In the genomic region with DNA sequence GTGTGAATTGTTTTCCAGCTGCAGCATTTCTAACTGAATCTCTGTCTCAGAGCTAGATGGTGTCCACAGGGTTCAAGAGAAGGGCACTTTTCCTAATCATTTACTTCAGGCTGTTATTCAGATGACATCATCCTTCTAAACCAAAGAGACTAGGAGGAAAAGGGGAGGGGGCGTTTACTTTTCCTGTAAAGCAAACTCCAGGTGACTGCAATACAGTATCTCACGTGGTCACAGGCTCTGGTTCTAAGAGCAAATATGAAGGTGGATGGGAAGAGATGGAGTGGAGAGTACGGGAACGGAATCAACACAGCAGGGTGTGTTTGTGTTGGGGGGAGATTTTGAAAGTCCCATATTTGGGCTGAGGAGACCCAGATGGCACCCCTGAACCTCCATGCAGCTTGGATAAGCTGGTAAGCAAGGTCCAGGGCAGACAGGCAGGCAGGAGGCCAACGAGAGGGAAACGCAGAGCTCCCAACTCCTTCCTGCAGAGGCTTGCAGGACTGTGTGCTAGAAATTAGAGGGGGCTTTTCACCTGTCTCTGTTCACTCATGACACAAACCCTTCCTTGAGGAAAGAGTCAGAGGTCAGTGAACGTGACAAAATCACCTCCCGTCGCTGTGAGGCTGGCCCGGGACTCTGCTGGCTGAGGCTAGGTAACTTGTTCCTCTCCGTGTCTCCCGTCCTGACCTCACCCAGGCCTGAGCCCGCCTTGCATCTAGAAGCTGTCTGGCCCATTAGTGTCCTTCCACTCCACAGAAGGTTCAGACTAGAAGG, we compare ENCODE assay signal across 8 cellular contexts.
DNase-seq lines count a peak whose midpoint lies in the region; ATAC-seq, FAIRE-seq and TF ChIP-seq lines count a peak whose summit lies in the region.
"Had no signal": no experiment of that assay in that cellular context is flagged by ENCODE, and none has a peak within 500 bp of the region (broad histone marks: within the 10 kb centered on the region; RNA-seq: fewer than 3 reads in every experiment).

No MANE protein-coding gene starts in this region.

- DNase-seq in NCI-H2107 (lab: John Stamatoyannopoulos, UW) (peak; percentile 90), H1 (ENCODE audit: low read depth in 1 of 2, low spot score in 2 of 2) (no peak), retina (peak; percentile 60), SW480 (ENCODE audit: low spot score) (no peak), NOMO-1 (lab: John Stamatoyannopoulos, UW; ENCODE audit: unreplicated experiment in 2 of 2) (no peak)

- FAIRE-seq in H1 (lab: Jason Lieb, UNC), result no peak
- FAIRE-seq: endometrium had no signal

- whole genome bisulfite sequencing in H1 (ENCODE audit: extremely low coverage in 1 of 2, insufficient coverage in 1 of 2, insufficient read length in 1 of 2, insufficient replicate concordance in 2 of 2, low coverage in 1 of 2, low lambda C conversion rate in 2 of 2, missing lambda C conversion rate in 1 of 2), 2 experiments, result 78% methylated on average over 13 of the region's 13 CpGs; no CpG with 5 or more reads in 1 of the 2 experiments

- H3K79me2 ChIP-seq in H1 (ENCODE audit: control insufficient read depth in 1 of 2, insufficient read depth in 2 of 2, low read length in 2 of 2), result no peaks in the 10 kb centered on the region

- CTCF ChIA-PET in H1 (lab: Charles Lee; ENCODE audit: partially characterized antibody), result interaction anchor here (0.9 to 1.6 kb wide), 6 partner anchors 11 to 581 kb away, joined by 3 to 5 read pairs (median 3); no protein-coding TSS in a partner anchor

- H3K36me3 ChIP-seq in H1 (ENCODE audit: control insufficient read depth in 2 of 4, insufficient read depth in 4 of 4, low read length in 3 of 4), result no peaks in the 10 kb centered on the region

- H2AFZ ChIP-seq in H1 (ENCODE audit: low read length), result peak overlapping the region; percentile 94

- no peak overlapping the region for H3K56ac ChIP-seq in H1 (replicated peaks; ENCODE audit: insufficient read length, low read depth, low read length)

- H3K9ac ChIP-seq in H1 (replicated peaks in 1 of 4; ENCODE audit: extremely low read depth in 1 of 4, low read depth in 3 of 4, low read length in 3 of 4), result no peak overlapping the region

- 0 out of 2 replicates have a peak overlapping the region, but pooled peaks have one; percentile 67 for H2BK15ac ChIP-seq in H1 (ENCODE audit: low read length)

- no peak for TF ChIP-seq POLR2A in H1 (IDR thresholded peaks at IDR 0.05; ENCODE audit: control extremely low read depth in 1 of 2, low read depth in 2 of 2, low read length in 2 of 2)

- H2BK12ac ChIP-seq in H1 (ENCODE audit: low read depth, low read length), result peak overlapping the region; percentile 18; the same call in 1 of the 2 replicates

- H2BK5ac ChIP-seq in H1 (ENCODE audit: low read depth, low read length), result peak overlapping the region; percentile 19; the same call in 1 of the 2 replicates

- peak; percentile 4 for ATAC-seq in GM21717 (IDR thresholded peaks at IDR 0.05; ENCODE audit: unreplicated experiment)
- ATAC-seq in activated CD4-positive, CD25-positive, alpha-beta regulatory T cell treated with anti-CD3 and anti-CD28 coated beads, Interleukin-2, amount 50 U/mL, for 24 hours, result no peak

- peak overlapping the region; percentile 64 for H3K18ac ChIP-seq in H1 (ENCODE audit: extremely low read depth, low read length)

- H3K9me3 ChIP-seq in H1 (ENCODE audit: insufficient read depth in 2 of 2, low read depth in 1 of 2, low read length in 1 of 2), result no peaks in the 10 kb centered on the region

- peaks cover 0 to 17% (median 9%) of the 10 kb centered on the region in 4 experiments; a peak in 5 of 7 replicates for H3K4me1 ChIP-seq in H1 (replicated peaks in 1 of 4; ENCODE audit: control insufficient read depth in 3 of 4, insufficient read depth in 4 of 4, low read length in 3 of 4)

- H3K23me2 ChIP-seq in H1 (ENCODE audit: low read depth, low read length), result no peaks in the 10 kb centered on the region

- no peak overlapping the region for H4K5ac ChIP-seq in H1 (ENCODE audit: insufficient read length, low read depth, low read length)

- no peak overlapping the region for H3K4ac ChIP-seq in H1 (replicated peaks; ENCODE audit: insufficient read length, low read depth, low read length)

- peak overlapping the region; percentile 21 for H2BK120ac ChIP-seq in H1 (replicated peaks; ENCODE audit: low read depth, low read length)

- no peak overlapping the region for H2AK5ac ChIP-seq in H1 (ENCODE audit: low read depth, low read length)

- no peak overlapping the region for H3K4me3 ChIP-seq in H1 (ENCODE audit: extremely low read depth in 1 of 4, insufficient read depth in 2 of 4, low read depth in 3 of 4, low read length in 4 of 4)

- H3K14ac ChIP-seq in H1 (ENCODE audit: insufficient read length), result no peak overlapping the region

- no peaks in the 10 kb centered on the region for H3K27me3 ChIP-seq in H1 (replicated peaks in 1 of 4; ENCODE audit: control insufficient read depth in 3 of 4, extremely low read depth in 1 of 4, insufficient read depth in 3 of 4, low read length in 3 of 4)

- no peaks in the 10 kb centered on the region for H3K79me1 ChIP-seq in H1 (ENCODE audit: low read depth, low read length)

- no peak overlapping the region for H4K8ac ChIP-seq in H1 (ENCODE audit: extremely low read depth, insufficient read depth, low read length)

- H3K23ac ChIP-seq in H1 (ENCODE audit: insufficient read length), result no peak overlapping the region

- TF ChIP-seq CTCF in H1 (IDR thresholded peaks at IDR 0.05; ENCODE audit: control extremely low read depth in 1 of 3, insufficient read depth in 1 of 3, low read depth in 1 of 3, low read length in 3 of 3), result no peak

- no peak for TF ChIP-seq RAD21 in H1 (IDR thresholded peaks at IDR 0.05 in 1 of 2, conservative IDR thresholded peaks at IDR 0.05 in 1 of 2; ENCODE audit: low read depth in 2 of 2, low read length in 2 of 2)

- H2BK20ac ChIP-seq in H1 (ENCODE audit: low read length), result 0 out of 2 replicates have a peak overlapping the region, but pooled peaks have one; percentile 63

- TF ChIP-seq EP300 in H1 (IDR thresholded peaks at IDR 0.05; ENCODE audit: borderline replicate concordance in 1 of 2, low read depth in 2 of 2, low read length in 2 of 2), result no peak

- H4K91ac ChIP-seq in H1 (replicated peaks; ENCODE audit: insufficient read length, low read length), result peak overlapping the region; percentile 8

- H3K27ac ChIP-seq in H1 (ENCODE audit: low read depth, low read length), result no peak overlapping the region

- POLR2A ChIA-PET in H1 (lab: Charles Lee; ENCODE audit: partially characterized antibody), result interaction anchor here (0.5 kb wide), 1 partner anchor 135 kb away, joined by 4 read pairs; no protein-coding TSS in a partner anchor

- peak overlapping the region; percentile 1 to 9; a peak in 1 of 4 replicates for H3K4me2 ChIP-seq in H1 (ENCODE audit: insufficient read depth in 1 of 2, low read depth in 2 of 2, low read length in 2 of 2)

- no peaks in the 10 kb centered on the region for H4K20me1 ChIP-seq in H1 (replicated peaks in 1 of 2; ENCODE audit: control insufficient read depth in 1 of 2, insufficient read depth in 2 of 2, low read length in 2 of 2)

TF ChIP-seq in H1, 55 proteins besides CTCF, POLR2A, EP300 and RAD21:
- TF ChIP-seq KDM4A (IDR thresholded peaks at IDR 0.05; ENCODE audit: low read depth, low read length, severe bottlenecking) (no peak), SP1 (IDR thresholded peaks at IDR 0.05; ENCODE audit: low read depth, low read length) (peak; percentile 58), JUND (IDR thresholded peaks at IDR 0.05; ENCODE audit: low read length) (peak; percentile 65; the same call in 1 of the 2 replicates), RFX5 (IDR thresholded peaks at IDR 0.05; ENCODE audit: borderline replicate concordance, low read depth, low read length) (no peak)
- TF ChIP-seq, protein P1, sequence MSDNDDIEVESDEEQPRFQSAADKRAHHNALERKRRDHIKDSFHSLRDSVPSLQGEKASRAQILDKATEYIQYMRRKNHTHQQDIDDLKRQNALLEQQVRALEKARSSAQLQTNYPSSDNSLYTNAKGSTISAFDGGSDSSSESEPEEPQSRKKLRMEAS (IDR thresholded peaks at IDR 0.05), result peak; percentile 50; the same call in 1 of the 2 replicates
- TF ChIP-seq, protein P2, sequence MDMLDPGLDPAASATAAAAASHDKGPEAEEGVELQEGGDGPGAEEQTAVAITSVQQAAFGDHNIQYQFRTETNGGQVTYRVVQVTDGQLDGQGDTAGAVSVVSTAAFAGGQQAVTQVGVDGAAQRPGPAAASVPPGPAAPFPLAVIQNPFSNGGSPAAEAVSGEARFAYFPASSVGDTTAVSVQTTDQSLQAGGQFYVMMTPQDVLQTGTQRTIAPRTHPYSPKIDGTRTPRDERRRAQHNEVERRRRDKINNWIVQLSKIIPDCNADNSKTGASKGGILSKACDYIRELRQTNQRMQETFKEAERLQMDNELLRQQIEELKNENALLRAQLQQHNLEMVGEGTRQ (IDR thresholded peaks at IDR 0.05; ENCODE audit: low read length), result peak; percentile 19; the same call in 1 of the 2 replicates
- TF ChIP-seq, protein P3, sequence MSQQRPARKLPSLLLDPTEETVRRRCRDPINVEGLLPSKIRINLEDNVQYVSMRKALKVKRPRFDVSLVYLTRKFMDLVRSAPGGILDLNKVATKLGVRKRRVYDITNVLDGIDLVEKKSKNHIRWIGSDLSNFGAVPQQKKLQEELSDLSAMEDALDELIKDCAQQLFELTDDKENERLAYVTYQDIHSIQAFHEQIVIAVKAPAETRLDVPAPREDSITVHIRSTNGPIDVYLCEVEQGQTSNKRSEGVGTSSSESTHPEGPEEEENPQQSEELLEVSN (IDR thresholded peaks at IDR 0.05), result peak; percentile 51; the same call in 1 of the 2 replicates
- TF ChIP-seq, protein P4, sequence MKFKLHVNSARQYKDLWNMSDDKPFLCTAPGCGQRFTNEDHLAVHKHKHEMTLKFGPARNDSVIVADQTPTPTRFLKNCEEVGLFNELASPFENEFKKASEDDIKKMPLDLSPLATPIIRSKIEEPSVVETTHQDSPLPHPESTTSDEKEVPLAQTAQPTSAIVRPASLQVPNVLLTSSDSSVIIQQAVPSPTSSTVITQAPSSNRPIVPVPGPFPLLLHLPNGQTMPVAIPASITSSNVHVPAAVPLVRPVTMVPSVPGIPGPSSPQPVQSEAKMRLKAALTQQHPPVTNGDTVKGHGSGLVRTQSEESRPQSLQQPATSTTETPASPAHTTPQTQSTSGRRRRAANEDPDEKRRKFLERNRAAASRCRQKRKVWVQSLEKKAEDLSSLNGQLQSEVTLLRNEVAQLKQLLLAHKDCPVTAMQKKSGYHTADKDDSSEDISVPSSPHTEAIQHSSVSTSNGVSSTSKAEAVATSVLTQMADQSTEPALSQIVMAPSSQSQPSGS (IDR thresholded peaks at IDR 0.05; ENCODE audit: low read length), result peak; percentile 81; the same call in 1 of the 2 replicates
TF ChIP-seq in H1: peak in this region for 6.

Comparison
In these comparisons a context has a peak if more than half of its experiments do, and no peak if none do; other contexts are left out.
1. DNase-seq: peak in NCI-H2107 (single experiment) and retina (single experiment); none in H1 (0 of 2), SW480 (single experiment) and NOMO-1 (0 of 2).